11 cellular contexts compared by ENCODE assay signal in the genomic region with DNA sequence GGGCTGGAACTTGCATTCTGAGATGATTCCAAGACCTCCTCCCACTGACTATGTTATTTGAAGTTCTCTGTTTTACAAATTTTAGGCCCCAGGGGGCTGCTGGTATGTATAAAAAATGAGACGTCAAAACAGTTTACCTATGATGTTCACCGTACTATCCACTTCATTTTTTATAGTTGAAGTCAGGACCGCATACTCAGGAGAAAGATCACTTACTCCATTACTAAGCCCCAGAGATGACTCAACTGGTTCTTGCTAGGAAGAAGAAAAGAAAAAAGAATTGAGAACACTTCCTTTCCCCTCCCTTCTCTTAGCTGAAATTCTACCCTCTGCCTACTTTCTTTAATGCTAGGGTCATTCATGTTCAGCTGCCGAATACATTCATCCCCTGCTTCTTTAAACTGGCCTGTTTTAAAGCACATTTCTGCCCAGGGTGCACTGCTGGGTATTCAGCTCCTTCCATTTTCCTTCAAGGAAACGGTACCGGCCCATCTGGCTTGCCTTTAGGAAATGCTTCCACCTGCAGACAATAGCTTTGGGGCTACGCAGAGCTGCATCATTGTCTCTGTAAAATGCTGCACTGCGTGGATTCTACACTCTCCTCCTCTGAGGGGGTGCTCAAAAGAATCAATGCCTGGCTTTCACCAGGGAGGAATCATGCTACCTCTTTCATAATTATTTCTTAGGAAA.
DNase-seq lines count a peak whose midpoint lies in the region; ATAC-seq, FAIRE-seq and TF ChIP-seq lines count a peak whose summit lies in the region.
"Had no signal": no experiment of that assay in that cellular context is flagged by ENCODE, and none has a peak within 500 bp of the region (broad histone marks: within the 10 kb centered on the region; RNA-seq: fewer than 3 reads in every experiment).

No MANE protein-coding gene starts in this region.

- peaks cover 55% of the 10 kb centered on the region for H3K4me1 Mint-ChIP-seq in activated T-cell treated with anti-CD3 and anti-CD28 coated beads, Interleukin-2, amount 50 U/mL, for 72 hours (ENCODE audit: low read depth)
- H3K4me1 Mint-ChIP-seq in activated naive CD8-positive, alpha-beta T cell (ENCODE audit: low read depth), result peaks cover 45% of the 10 kb centered on the region

- peak overlapping the region; percentile 97 for H3K27ac Mint-ChIP-seq in activated T-cell treated with anti-CD3 and anti-CD28 coated beads, Interleukin-2, amount 50 U/mL, for 72 hours
- peak overlapping the region; percentile 61 for H3K27ac Mint-ChIP-seq in activated naive CD8-positive, alpha-beta T cell

- peak; percentile 66 to 77 for ATAC-seq in activated T-cell treated with anti-CD3 and anti-CD28 coated beads, Interleukin-2, amount 50 U/mL, for 72 hours (replicated peaks in 1 of 2)
- ATAC-seq in foreskin keratinocyte, result peak; percentile 87

- no peak for FAIRE-seq in GM19239 (lab: Jason Lieb, UNC)

- peak overlapping the region; percentile 6 for H3K27ac ChIP-seq in foreskin keratinocyte

- H3K27me3 Mint-ChIP-seq in activated T-cell treated with anti-CD3 and anti-CD28 coated beads, Interleukin-2, amount 50 U/mL, for 72 hours (ENCODE audit: low read depth), result no peaks in the 10 kb centered on the region
- H3K27me3 Mint-ChIP-seq in activated naive CD8-positive, alpha-beta T cell, result no peaks in the 10 kb centered on the region

- no peak for DNase-seq in activated T-cell treated with anti-CD3 and anti-CD28 coated beads, Interleukin-2, amount 50 U/mL, for 72 hours
- DNase-seq in activated T-cell treated with anti-CD3 and anti-CD28 coated beads for 4 hours, result no peak
- DNase-seq in foreskin keratinocyte, result peak in 1 of 2 donors; percentile 62
- peak; percentile 71 for DNase-seq in stromal cell of bone marrow (ENCODE audit: low read depth)
- no peak for DNase-seq in SKM-1 (lab: John Stamatoyannopoulos, UW; ENCODE audit: unreplicated experiment)
- DNase-seq in GM19239 (ENCODE audit: insufficient read length, low spot score), result no peak
- DNase-seq in NCI-H748 (lab: John Stamatoyannopoulos, UW; ENCODE audit: unreplicated experiment), result no peak
- DNase-seq: erythroblast; stimulated activated CD4-positive, alpha-beta T cell treated with anti-CD3 and anti-CD28 coated beads, Interleukin-15, amount 100 ng/mL, for 24 hours; T1000 had no signal

- H3K36me3 Mint-ChIP-seq in activated T-cell treated with anti-CD3 and anti-CD28 coated beads, Interleukin-2, amount 50 U/mL, for 72 hours (ENCODE audit: insufficient read depth in 2 of 2), result peaks cover 9 to 43% of the 10 kb centered on the region in 2 donors
- H3K36me3 Mint-ChIP-seq in activated naive CD8-positive, alpha-beta T cell, result peaks cover 6% of the 10 kb centered on the region

- H3K9me3 Mint-ChIP-seq in activated T-cell treated with anti-CD3 and anti-CD28 coated beads, Interleukin-2, amount 50 U/mL, for 72 hours, result no peaks in the 10 kb centered on the region
- H3K9me3 Mint-ChIP-seq in activated naive CD8-positive, alpha-beta T cell (ENCODE audit: low read depth), result no peaks in the 10 kb centered on the region

- peak overlapping the region; percentile 41 to 80 for H3K4me3 Mint-ChIP-seq in activated T-cell treated with anti-CD3 and anti-CD28 coated beads, Interleukin-2, amount 50 U/mL, for 72 hours
- peak overlapping the region; percentile 7 for H3K4me3 Mint-ChIP-seq in activated naive CD8-positive, alpha-beta T cell

- TF ChIP-seq CTCF in foreskin keratinocyte (conservative IDR thresholded peaks at IDR 0.05), result no peak

- no peaks in the 10 kb centered on the region for H3K27me3 ChIP-seq in foreskin keratinocyte

- peaks cover 10% of the 10 kb centered on the region for H3K4me1 ChIP-seq in foreskin keratinocyte
